30 cellular contexts compared by ENCODE assay signal in genomic region chr20:46721476-46721875, GRCh38. TPM values are rescaled to one million over a fixed set of nuclear protein-coding genes. Genes with fewer than 3 reads are reported as not detected.
"Had no signal": no experiment of that assay in that cellular context is flagged by ENCODE, and none has a peak within 500 bp of the region (broad histone marks: within the 10 kb centered on the region; RNA-seq: fewer than 3 reads in every experiment).

No MANE protein-coding gene starts in this region.

- H3K4me1 ChIP-seq: adrenal gland had no signal

- H3K36me3 ChIP-seq: adrenal gland, cardiac muscle cell had no signal

- H3K4me3 ChIP-seq: adrenal gland, cardiac muscle cell had no signal

- H3K27me3 ChIP-seq: adrenal gland, cardiac muscle cell had no signal

- DNase-seq: activated B cell treated with CpG ODN at 0.5 μM for 24 hours; activated CD4-positive, alpha-beta T cell treated with anti-CD3 and anti-CD28 coated beads for 4 hours; activated CD4-positive, alpha-beta T cell treated with anti-CD3 and anti-CD28 coated beads, Interleukin-2, amount 10 ng/mL, durations not matched to agents 24 days and 14 days; activated CD4-positive, alpha-beta T cell treated with anti-CD3 and anti-CD28 coated beads, Interleukin-2, amount 50 U/mL, for 1 hour; activated CD4-positive, alpha-beta T cell treated with anti-CD3 and anti-CD28 coated beads, Interleukin-2, amount 50 U/mL, for 4 hours; activated CD4-positive, CD25-positive, alpha-beta regulatory T cell treated with anti-CD3 and anti-CD28 coated beads, Interleukin-2, amount 50 U/mL, for 72 hours; activated CD8-positive, alpha-beta memory T cell treated with anti-CD3 and anti-CD28 coated beads, Interleukin-2, amount 50 U/mL, for 4 hours; activated effector memory CD4-positive, alpha-beta T cell treated with anti-CD3 and anti-CD28 coated beads, Interleukin-2, amount 50 U/mL, for 16 hours; activated gamma-delta T cell treated with Interleukin-2 at 50 U/mL for 16 hours; activated naive CD4-positive, alpha-beta T cell; activated naive CD4-positive, alpha-beta T cell treated with anti-CD3 and anti-CD28 coated beads for 36 hours; activated naive CD4-positive, alpha-beta T cell treated with anti-CD3 and anti-CD28 coated beads, Interleukin-2, amount 50 U/mL, for 16 hours; activated naive CD8-positive, alpha-beta T cell treated with anti-CD3 and anti-CD28 coated beads for 36 hours; activated T-cell treated with anti-CD3 and anti-CD28 coated beads for 4 hours; activated T-cell treated with anti-CD3 and anti-CD28 coated beads, Interleukin-2, amount 50 U/mL, for 1 hour; activated T-cell treated with anti-CD3 and anti-CD28 coated beads, Interleukin-2, amount 50 U/mL, for 4 hours; adrenal gland; amniotic stem cell; aorta; caudate nucleus; cerebellar nuclear complex; T-helper 1 cell; T-helper 2 cell; T-helper 9 cell had no signal

- H3K27ac ChIP-seq: adrenal gland, cardiac muscle cell, VCaP had no signal

- H3K9me3 ChIP-seq: adrenal gland had no signal

RNA-seq across cellular contexts. Expression of gene SLC2A10, which starts 12.0 kb away (rescaled TPM):
- total RNA-seq: activated B cell treated with CpG ODN at 0.5 μM for 24 hours; activated CD4-positive, alpha-beta memory T cell treated with anti-CD3 and anti-CD28 coated beads for 36 hours; activated CD4-positive, alpha-beta T cell treated with anti-CD3 and anti-CD28 coated beads, Interleukin-2, amount 10 ng/mL, durations not matched to agents 24 days and 14 days; activated CD8-positive, alpha-beta T cell treated with anti-CD3 and anti-CD28 coated beads for 36 hours; activated naive CD4-positive, alpha-beta T cell treated with anti-CD3 and anti-CD28 coated beads for 36 hours; activated T-cell treated with anti-CD3 and anti-CD28 coated beads, Interleukin-2, amount 50 U/mL, for 4 hours; activated T-helper 1 cell treated with anti-CD3 and anti-CD28 coated beads, Interleukin-12 subunit alpha, Interleukin-12 subunit beta, Interleukin-2, Interleukin-4 antibody, amounts not matched to agents 30 ng/mL and 10 ng/mL and 1 ng/mL, durations not matched to agents 14 hours and 24 hours and 36 hours; activated T-helper 17 cell treated with anti-CD3 and anti-CD28 coated beads, Interleukin-2, amount 50 U/mL, for 72 hours had no signal
